In the genomic region with DNA sequence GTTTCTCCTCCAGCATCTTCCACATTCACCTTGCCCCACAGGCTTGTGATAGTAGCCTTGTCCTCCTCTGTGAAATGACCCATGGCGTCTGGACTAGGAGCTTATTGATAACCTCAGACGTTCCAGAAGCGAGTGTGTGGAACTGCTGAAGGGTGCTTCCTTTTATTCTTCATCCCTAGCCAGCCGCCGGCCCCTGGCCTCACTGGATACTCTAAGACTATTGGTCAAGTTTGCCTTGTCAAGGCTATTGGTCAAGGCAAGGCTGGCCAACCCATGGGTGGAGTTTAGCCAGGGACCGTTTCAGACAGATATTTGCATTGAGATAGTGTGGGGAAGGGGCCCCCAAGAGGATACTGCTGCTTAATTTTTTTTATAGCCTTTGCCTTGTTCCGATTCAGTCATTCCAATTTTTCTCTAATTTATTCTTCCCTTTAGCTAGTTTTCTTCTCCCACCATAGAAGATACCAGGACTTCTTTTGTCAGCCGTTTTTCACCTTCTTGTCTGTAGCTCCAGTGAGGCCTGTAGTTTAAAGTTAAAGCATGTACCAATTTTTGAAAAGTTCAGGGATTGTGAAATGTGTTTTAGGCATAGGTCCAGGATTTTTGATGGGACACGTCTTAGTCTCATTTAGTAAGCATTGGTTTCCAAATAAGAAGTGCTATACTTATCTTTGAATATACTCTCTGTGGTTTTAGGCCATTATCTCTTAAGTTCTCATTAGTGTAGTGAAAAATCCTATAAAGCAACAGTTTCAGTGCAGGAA, we compare ENCODE assay signal across 8 cellular contexts. TPM values are rescaled to one million over a fixed set of nuclear protein-coding genes. Genes with fewer than 3 reads are reported as not detected.
"Had no signal": no experiment of that assay in that cellular context is flagged by ENCODE, and none has a peak within 500 bp of the region (broad histone marks: within the 10 kb centered on the region; RNA-seq: fewer than 3 reads in every experiment).

A gene (minus strand): TSS at position 136 of the 764 bp plus-strand sequence. CDS start 53 bp downstream, at position 83.

RNA-seq across cellular contexts. Expression of the gene that starts here (rescaled TPM):
- total RNA-seq: activated CD8-positive, alpha-beta T cell treated with anti-CD3 and anti-CD28 coated beads for 36 hours; activated naive CD8-positive, alpha-beta T cell treated with anti-CD3 and anti-CD28 coated beads for 36 hours; activated T-cell treated with anti-CD3 and anti-CD28 coated beads, Interleukin-2, amount 50 U/mL, for 72 hours; activated T-helper 2 cell treated with anti-CD3 and anti-CD28 coated beads, Interferon-gamma antibody, Interleukin-2, Interleukin-4, amounts not matched to agents 10 μg/mL and 5 μg/mL and 100 μg/mL, durations not matched to agents 14 hours and 24 hours and 36 hours; breast epithelium; LHCN-M2; M059J; PC-9 had no signal
